ENCODE assay signal across 8 cellular contexts in the genomic region with DNA sequence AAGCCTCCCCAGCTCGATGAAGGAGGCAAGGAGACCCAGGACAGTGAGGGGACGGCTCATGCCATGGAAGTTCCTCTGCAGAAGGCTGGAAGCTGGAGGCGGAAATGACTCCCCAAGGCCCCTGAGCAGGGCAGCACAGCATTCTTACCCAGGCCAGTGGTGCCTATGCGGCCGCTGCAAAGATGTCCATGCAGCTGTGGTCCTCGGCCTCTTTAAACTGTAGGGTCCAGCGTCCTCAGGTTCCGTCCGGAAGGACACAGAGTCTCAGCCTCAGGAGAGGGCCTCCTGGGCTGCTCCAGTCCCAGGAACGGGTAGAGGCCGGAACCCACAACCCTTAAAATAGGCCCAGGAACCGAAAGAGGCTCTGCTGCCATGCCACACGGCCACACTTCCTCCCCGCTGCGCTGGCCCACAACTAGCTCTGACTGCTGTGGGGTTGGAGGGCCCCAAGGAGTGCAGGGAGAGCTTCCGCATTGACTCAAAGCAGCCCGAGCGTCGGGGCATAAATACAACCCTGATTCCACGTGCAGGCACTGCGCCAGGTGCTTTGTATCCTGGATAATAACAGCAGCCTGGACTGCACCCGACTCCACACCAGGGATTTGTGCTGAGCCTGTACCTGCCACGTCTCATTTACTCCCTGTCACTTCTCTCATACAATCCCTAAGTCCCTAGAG. TPM values are rescaled to one million over a fixed set of nuclear protein-coding genes. Genes with fewer than 3 reads are reported as not detected.
A peak's percentile ranks its signal among the peaks of the same experiment; 100 is the strongest.
DNase-seq lines count a peak whose midpoint lies in the region; ATAC-seq, FAIRE-seq and TF ChIP-seq lines count a peak whose summit lies in the region.

No MANE protein-coding gene starts in this region.

- H3K36me3 Mint-ChIP-seq in central memory CD8-positive, alpha-beta T cell (ENCODE audit: insufficient read depth), result peaks cover 10% of the 10 kb centered on the region

- ATAC-seq in GM19452 (IDR thresholded peaks at IDR 0.05; ENCODE audit: unreplicated experiment) (peak; percentile 74), HG03521 (IDR thresholded peaks at IDR 0.05; ENCODE audit: unreplicated experiment) (peak; percentile 70), gastrocnemius medialis (no peak)
- peak; percentile 39 for ATAC-seq in central memory CD8-positive, alpha-beta T cell (replicated peaks; ENCODE audit: extremely low read depth, poor library complexity, severe bottlenecking)

- H3K27me3 Mint-ChIP-seq in central memory CD8-positive, alpha-beta T cell, result no peaks in the 10 kb centered on the region

- DNase-seq in GM10248 (ENCODE audit: extremely low spot score) (peak; percentile 75), HUDEP-2 (lab: John Stamatoyannopoulos, UW; ENCODE audit: unreplicated experiment in 76 of 76) (no peak), D721Med (ENCODE audit: insufficient read length, low spot score) (no peak), gastrocnemius medialis (no peak), NCI-H526 (lab: John Stamatoyannopoulos, UW) (no peak)
- no peak for DNase-seq in central memory CD8-positive, alpha-beta T cell (ENCODE audit: low spot score in 2 of 2)

- H3K27me3 ChIP-seq in gastrocnemius medialis, result no peaks in the 10 kb centered on the region

- POLR2A ChIA-PET in GM10248 (lab: Yijun Ruan, JAX), result interaction anchor here (0.6 kb wide), 1 partner anchor 17 kb away, joined by 3 read pairs; no protein-coding TSS in a partner anchor

- no peak overlapping the region for H3K27ac ChIP-seq in gastrocnemius medialis

- H3K4me3 ChIP-seq in gastrocnemius medialis, result no peak overlapping the region

- no peak for FAIRE-seq in D721Med (lab: Jason Lieb, UNC)

- no peak for TF ChIP-seq CTCF in GM10248 (IDR thresholded peaks at IDR 0.05; ENCODE audit: control extremely low read depth, extremely low read depth, low read depth, missing control alignments)
- no peak for TF ChIP-seq CTCF in D721Med (IDR thresholded peaks at IDR 0.05; ENCODE audit: insufficient read depth, missing control alignments)
- TF ChIP-seq CTCF in gastrocnemius medialis (IDR thresholded peaks at IDR 0.05 in 4 of 5, conservative IDR thresholded peaks at IDR 0.05 in 1 of 5), result no peak

- H3K27ac Mint-ChIP-seq in central memory CD8-positive, alpha-beta T cell (ENCODE audit: low read depth), result no peak overlapping the region

- no peak for TF ChIP-seq POLR2A in gastrocnemius medialis (IDR thresholded peaks at IDR 0.05)

- no peak overlapping the region for H3K4me3 Mint-ChIP-seq in central memory CD8-positive, alpha-beta T cell

- H3K9me3 ChIP-seq in gastrocnemius medialis, result no peaks in the 10 kb centered on the region

- peaks cover 29% of the 10 kb centered on the region for H3K4me1 Mint-ChIP-seq in central memory CD8-positive, alpha-beta T cell

- in situ Hi-C loops in gastrocnemius medialis (cut with MboI; ENCODE audit: low sequenced_read_pairs in 4 of 4), result no loop called here

- no peaks in the 10 kb centered on the region for H3K9me3 Mint-ChIP-seq in central memory CD8-positive, alpha-beta T cell

- no peaks in the 10 kb centered on the region for H3K36me3 ChIP-seq in gastrocnemius medialis

- intact Hi-C loops in gastrocnemius medialis (cut with DNase I; ENCODE audit: low total_unique reads), result no loop called here

- H3K4me1 ChIP-seq in gastrocnemius medialis, result peaks cover 8% of the 10 kb centered on the region in 2 donors

- CTCF ChIA-PET in GM10248 (lab: Yijun Ruan, JAX), result interaction anchor here (1.8 to 3.7 kb wide), 2 partner anchors 14 to 28 kb away, joined by 5 to 16 read pairs; no protein-coding TSS in a partner anchor

RNA-seq across cellular contexts. Expression of gene KIAA0930, which starts 5.5 kb away (rescaled TPM):
- total RNA-seq in gastrocnemius medialis, result 10 to 100 TPM; 45.1 to 99.9 (median 53.7) TPM

RNA-seq across cellular contexts. Expression of gene UPK3A, which starts 49.5 kb away (rescaled TPM):
- 1 to 10 TPM in 2 of 4 donors, under 1 TPM in 2; 0.70 to 6.4 (median 2.1) TPM for total RNA-seq in gastrocnemius medialis

Comparison
In these comparisons a context has a peak if more than half of its experiments do, and no peak if none do; other contexts are left out.
1. ATAC-seq: peak in GM19452 (single experiment), HG03521 (single experiment) and central memory CD8-positive, alpha-beta T cell (single experiment); none in gastrocnemius medialis (0 of 2).